ENCODE assay signal across 11 cellular contexts in genomic region chr9:124017064-124017928, GRCh38. TPM values are rescaled to one million over a fixed set of nuclear protein-coding genes. Genes with fewer than 3 reads are reported as not detected.
A peak's percentile ranks its signal among the peaks of the same experiment; 100 is the strongest.
DNase-seq lines count a peak whose midpoint lies in the region; ATAC-seq and TF ChIP-seq lines count a peak whose summit lies in the region.
"Had no signal": no experiment of that assay in that cellular context is flagged by ENCODE, and none has a peak within 500 bp of the region (broad histone marks: within the 10 kb centered on the region; RNA-seq: fewer than 3 reads in every experiment).

No MANE protein-coding gene starts in this region.

- BruUV-seq in Caco-2 (replicated peaks; lab: Mats Ljungman, UMichigan), result no TSS peak

- H3K36me3 ChIP-seq in Caco-2 (ENCODE audit: control insufficient read depth, insufficient read depth, low read length) (no peaks in the 10 kb centered on the region), HUES6 (ENCODE audit: control insufficient read depth, insufficient read depth, low read length) (no peaks in the 10 kb centered on the region), ectodermal cell (ENCODE audit: control insufficient read depth, insufficient read depth, low read length) (no peaks in the 10 kb centered on the region), neural progenitor cell (peaks cover 10% of the 10 kb centered on the region)

- 1% methylated on average over 73 of the region's 73 CpGs for WGBS in ectodermal cell, 2 experiments

- POLR2A ChIA-PET in Caco-2 (lab: Charles Lee), result interaction anchor here (0.6 kb wide), 1 partner anchor 84 kb away, joined by 5 read pairs; no protein-coding TSS in a partner anchor

- H3K4me1 Mint-ChIP-seq in Caco-2 (ENCODE audit: low read depth, unreplicated experiment) (peaks cover 16% of the 10 kb centered on the region), neural progenitor cell (peaks cover 31% of the 10 kb centered on the region)

- H3K9me3 Mint-ChIP-seq in Caco-2 (ENCODE audit: unreplicated experiment), result no peaks in the 10 kb centered on the region
- H3K9me3 Mint-ChIP-seq in neural progenitor cell, result peaks cover 2% of the 10 kb centered on the region

- no peak overlapping the region for H3K27ac Mint-ChIP-seq in Caco-2 (ENCODE audit: unreplicated experiment)
- peak overlapping the region; percentile 6 for H3K27ac Mint-ChIP-seq in neural progenitor cell

- no peaks in the 10 kb centered on the region for H3K36me3 Mint-ChIP-seq in Caco-2 (ENCODE audit: insufficient read depth, unreplicated experiment)
- peaks cover 3% of the 10 kb centered on the region for H3K36me3 Mint-ChIP-seq in neural progenitor cell

- H3K27me3 Mint-ChIP-seq in Caco-2 (ENCODE audit: insufficient read depth, unreplicated experiment), result peaks cover 8% of the 10 kb centered on the region
- peaks cover 79% of the 10 kb centered on the region for H3K27me3 Mint-ChIP-seq in neural progenitor cell (ENCODE audit: insufficient read depth, low read depth)

- H3K9me3 ChIP-seq in Caco-2 (no peaks in the 10 kb centered on the region), HUES6 (ENCODE audit: control insufficient read depth, insufficient read depth, low read depth, low read length) (no peaks in the 10 kb centered on the region), ectodermal cell (ENCODE audit: control insufficient read depth, low read length) (no peaks in the 10 kb centered on the region), neural progenitor cell (ENCODE audit: low read depth) (no peaks in the 10 kb centered on the region)

- peaks cover 100% of the 10 kb centered on the region for H4K20me1 ChIP-seq in neural progenitor cell (ENCODE audit: low read depth)

- H3F3A ChIP-seq in neural progenitor cell (ENCODE audit: low read depth), result peaks cover 69% of the 10 kb centered on the region

- H3K4me3 Mint-ChIP-seq in Caco-2 (ENCODE audit: unreplicated experiment), result peak overlapping the region; percentile 74
- peak overlapping the region; percentile 79 for H3K4me3 Mint-ChIP-seq in neural progenitor cell

- H3K4me3 ChIP-seq in Caco-2 (ENCODE audit: low read depth, low read length), result peak overlapping the region; percentile 49
- peak overlapping the region; percentile 45 for H3K4me3 ChIP-seq in HUES6 (ENCODE audit: low read depth, low read length)
- peak overlapping the region; percentile 28 for H3K4me3 ChIP-seq in ectodermal cell (ENCODE audit: insufficient read depth, low read depth, low read length)
- H3K4me3 ChIP-seq in neural progenitor cell, result peak overlapping the region; percentile 76

- H3K27me3 ChIP-seq in Caco-2 (replicated peaks; ENCODE audit: control insufficient read depth, insufficient read depth, low read length), result no peaks in the 10 kb centered on the region; the same call in 1 of the 2 replicates
- H3K27me3 ChIP-seq in HUES6 (ENCODE audit: control insufficient read depth, insufficient read depth, low read length), result peaks cover 100% of the 10 kb centered on the region
- peaks cover 100% of the 10 kb centered on the region for H3K27me3 ChIP-seq in ectodermal cell (ENCODE audit: control insufficient read depth, insufficient read depth, low read length, poor library complexity, severe bottlenecking)
- H3K27me3 ChIP-seq in neural progenitor cell, result peaks cover 100% of the 10 kb centered on the region

- H3K9ac ChIP-seq in HUES6 (ENCODE audit: low read length), result no peak overlapping the region
- H3K9ac ChIP-seq in neural progenitor cell, result no peak overlapping the region

- intact Hi-C loops in Caco-2 (cut with micrococcal nuclease; ENCODE audit: unreplicated experiment), result loop anchor here (10.0 kb wide), 1 partner anchor 472 kb away; no protein-coding TSS in a partner anchor

- DNase-seq in Caco-2 (no peak), neural progenitor cell (ENCODE audit: low spot score) (peak; percentile 69), NCI-H2171 (lab: John Stamatoyannopoulos, UW) (no peak), NCI-H510A treated with DMSO at 0.1 percent for 48 hours (lab: John Stamatoyannopoulos, UW) (no peak)
- no peak for DNase-seq in stimulated activated CD4-positive, alpha-beta T cell treated with anti-CD3 and anti-CD28 coated beads, Interleukin-15, amount 100 ng/mL, for 24 hours
- DNase-seq: GF-D8, NCI-H1092 treated with DMSO at 0.1 percent for 48 hours had no signal

- no peak for TF ChIP-seq CTCF in Caco-2 (IDR thresholded peaks at IDR 0.05; ENCODE audit: insufficient read depth in 1 of 2, low read depth in 1 of 2, low read length in 1 of 2, severe bottlenecking in 1 of 2, unreplicated experiment in 1 of 2)
- TF ChIP-seq CTCF in neural progenitor cell (IDR thresholded peaks at IDR 0.05), result no peak

- H3K27ac ChIP-seq in HUES6 (ENCODE audit: low read depth, low read length) (no peak overlapping the region), ectodermal cell (ENCODE audit: insufficient read depth, low read depth, low read length, poor library complexity, severe bottlenecking) (no peak overlapping the region), neural progenitor cell (no peak overlapping the region)
- H3K27ac ChIP-seq: RWPE1 had no signal

- H3K4me2 ChIP-seq in neural progenitor cell, result peak overlapping the region; percentile 92

- ATAC-seq in HG03457 (IDR thresholded peaks at IDR 0.05; ENCODE audit: unreplicated experiment), result no peak

- no peak overlapping the region for H2AFZ ChIP-seq in neural progenitor cell (replicated peaks)

- H3K79me2 ChIP-seq in neural progenitor cell (ENCODE audit: low read depth), result peaks cover 84% of the 10 kb centered on the region

- CTCF ChIA-PET in Caco-2 (lab: Charles Lee), result no interaction called here

- H3K4me1 ChIP-seq in Caco-2, result peaks cover 10% of the 10 kb centered on the region; the same call in 1 of the 2 replicates
- peaks cover 49% of the 10 kb centered on the region for H3K4me1 ChIP-seq in HUES6 (ENCODE audit: control insufficient read depth, insufficient read depth, low read length)
- peaks cover 12% of the 10 kb centered on the region for H3K4me1 ChIP-seq in ectodermal cell (ENCODE audit: control insufficient read depth, insufficient read depth, low read length)
- H3K4me1 ChIP-seq in neural progenitor cell, result peaks cover 50% of the 10 kb centered on the region

RNA-seq across cellular contexts. Expression of gene LHX2, which starts 5.7 kb away (rescaled TPM):
- total RNA-seq in Caco-2 (2022) (2.6 and 4.0 TPM in 2 replicates), neural progenitor cell (ENCODE audit: low replicate concordance) (36.3 and 59.5 TPM in 2 replicates)
- polyA plus RNA-seq in ectodermal cell (2013, experiment 1 of 4), result 2.6 TPM
- polyA plus RNA-seq in ectodermal cell (2013, experiment 2 of 4), result 4.1 TPM
- polyA plus RNA-seq in ectodermal cell (2013, experiment 3 of 4), result 2.2 TPM
- polyA plus RNA-seq in ectodermal cell (2013, experiment 4 of 4), result 3.7 TPM
